Comparison of ENCODE assay signal across 1 cellular context in genomic region chr9:137744632-137745183, GRCh38.
TF ChIP-seq lines count a peak whose summit lies in the region.

No MANE protein-coding gene starts in this region.

TF ChIP-seq in HepG2, 621 proteins besides CTCF, POLR2A, EP300 and RAD21 (continued from another document):
- TF ChIP-seq, protein P1, sequence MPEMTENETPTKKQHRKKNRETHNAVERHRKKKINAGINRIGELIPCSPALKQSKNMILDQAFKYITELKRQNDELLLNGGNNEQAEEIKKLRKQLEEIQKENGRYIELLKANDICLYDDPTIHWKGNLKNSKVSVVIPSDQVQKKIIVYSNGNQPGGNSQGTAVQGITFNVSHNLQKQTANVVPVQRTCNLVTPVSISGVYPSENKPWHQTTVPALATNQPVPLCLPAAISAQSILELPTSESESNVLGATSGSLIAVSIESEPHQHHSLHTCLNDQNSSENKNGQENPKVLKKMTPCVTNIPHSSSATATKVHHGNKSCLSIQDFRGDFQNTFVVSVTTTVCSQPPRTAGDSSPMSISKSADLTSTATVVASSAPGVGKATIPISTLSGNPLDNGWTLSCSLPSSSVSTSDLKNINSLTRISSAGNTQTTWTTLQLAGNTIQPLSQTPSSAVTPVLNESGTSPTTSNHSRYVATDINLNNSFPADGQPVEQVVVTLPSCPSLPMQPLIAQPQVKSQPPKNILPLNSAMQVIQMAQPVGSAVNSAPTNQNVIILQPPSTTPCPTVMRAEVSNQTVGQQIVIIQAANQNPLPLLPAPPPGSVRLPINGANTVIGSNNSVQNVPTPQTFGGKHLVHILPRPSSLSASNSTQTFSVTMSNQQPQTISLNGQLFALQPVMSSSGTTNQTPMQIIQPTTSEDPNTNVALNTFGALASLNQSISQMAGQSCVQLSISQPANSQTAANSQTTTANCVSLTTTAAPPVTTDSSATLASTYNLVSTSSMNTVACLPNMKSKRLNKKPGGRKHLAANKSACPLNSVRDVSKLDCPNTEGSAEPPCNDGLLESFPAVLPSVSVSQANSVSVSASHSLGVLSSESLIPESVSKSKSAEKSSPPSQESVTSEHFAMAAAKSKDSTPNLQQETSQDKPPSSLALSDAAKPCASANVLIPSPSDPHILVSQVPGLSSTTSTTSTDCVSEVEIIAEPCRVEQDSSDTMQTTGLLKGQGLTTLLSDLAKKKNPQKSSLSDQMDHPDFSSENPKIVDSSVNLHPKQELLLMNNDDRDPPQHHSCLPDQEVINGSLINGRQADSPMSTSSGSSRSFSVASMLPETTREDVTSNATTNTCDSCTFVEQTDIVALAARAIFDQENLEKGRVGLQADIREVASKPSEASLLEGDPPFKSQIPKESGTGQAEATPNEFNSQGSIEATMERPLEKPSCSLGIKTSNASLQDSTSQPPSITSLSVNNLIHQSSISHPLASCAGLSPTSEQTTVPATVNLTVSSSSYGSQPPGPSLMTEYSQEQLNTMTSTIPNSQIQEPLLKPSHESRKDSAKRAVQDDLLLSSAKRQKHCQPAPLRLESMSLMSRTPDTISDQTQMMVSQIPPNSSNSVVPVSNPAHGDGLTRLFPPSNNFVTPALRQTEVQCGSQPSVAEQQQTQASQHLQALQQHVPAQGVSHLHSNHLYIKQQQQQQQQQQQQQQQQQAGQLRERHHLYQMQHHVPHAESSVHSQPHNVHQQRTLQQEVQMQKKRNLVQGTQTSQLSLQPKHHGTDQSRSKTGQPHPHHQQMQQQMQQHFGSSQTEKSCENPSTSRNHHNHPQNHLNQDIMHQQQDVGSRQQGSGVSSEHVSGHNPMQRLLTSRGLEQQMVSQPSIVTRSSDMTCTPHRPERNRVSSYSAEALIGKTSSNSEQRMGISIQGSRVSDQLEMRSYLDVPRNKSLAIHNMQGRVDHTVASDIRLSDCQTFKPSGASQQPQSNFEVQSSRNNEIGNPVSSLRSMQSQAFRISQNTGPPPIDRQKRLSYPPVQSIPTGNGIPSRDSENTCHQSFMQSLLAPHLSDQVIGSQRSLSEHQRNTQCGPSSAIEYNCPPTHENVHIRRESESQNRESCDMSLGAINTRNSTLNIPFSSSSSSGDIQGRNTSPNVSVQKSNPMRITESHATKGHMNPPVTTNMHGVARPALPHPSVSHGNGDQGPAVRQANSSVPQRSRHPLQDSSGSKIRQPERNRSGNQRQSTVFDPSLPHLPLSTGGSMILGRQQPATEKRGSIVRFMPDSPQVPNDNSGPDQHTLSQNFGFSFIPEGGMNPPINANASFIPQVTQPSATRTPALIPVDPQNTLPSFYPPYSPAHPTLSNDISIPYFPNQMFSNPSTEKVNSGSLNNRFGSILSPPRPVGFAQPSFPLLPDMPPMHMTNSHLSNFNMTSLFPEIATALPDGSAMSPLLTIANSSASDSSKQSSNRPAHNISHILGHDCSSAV (CRISPR knock-in tag; IDR thresholded peaks at IDR 0.05; ENCODE audit: borderline replicate concordance), result no peak
- TF ChIP-seq, protein P2, sequence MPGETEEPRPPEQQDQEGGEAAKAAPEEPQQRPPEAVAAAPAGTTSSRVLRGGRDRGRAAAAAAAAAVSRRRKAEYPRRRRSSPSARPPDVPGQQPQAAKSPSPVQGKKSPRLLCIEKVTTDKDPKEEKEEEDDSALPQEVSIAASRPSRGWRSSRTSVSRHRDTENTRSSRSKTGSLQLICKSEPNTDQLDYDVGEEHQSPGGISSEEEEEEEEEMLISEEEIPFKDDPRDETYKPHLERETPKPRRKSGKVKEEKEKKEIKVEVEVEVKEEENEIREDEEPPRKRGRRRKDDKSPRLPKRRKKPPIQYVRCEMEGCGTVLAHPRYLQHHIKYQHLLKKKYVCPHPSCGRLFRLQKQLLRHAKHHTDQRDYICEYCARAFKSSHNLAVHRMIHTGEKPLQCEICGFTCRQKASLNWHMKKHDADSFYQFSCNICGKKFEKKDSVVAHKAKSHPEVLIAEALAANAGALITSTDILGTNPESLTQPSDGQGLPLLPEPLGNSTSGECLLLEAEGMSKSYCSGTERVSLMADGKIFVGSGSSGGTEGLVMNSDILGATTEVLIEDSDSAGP (CRISPR knock-in tag; IDR thresholded peaks at IDR 0.05; ENCODE audit: borderline replicate concordance), result no peak
- TF ChIP-seq TBX3 (IDR thresholded peaks at IDR 0.05; ENCODE audit: borderline replicate concordance) (no peak), HOXA5 (CRISPR knock-in tag; IDR thresholded peaks at IDR 0.05) (no peak), ZNF512 (CRISPR knock-in tag; IDR thresholded peaks at IDR 0.05) (no peak)
